8 cellular contexts compared by ENCODE assay signal in genomic region chr18:2223859-2224258, GRCh38.
A peak's percentile ranks its signal among the peaks of the same experiment; 100 is the strongest.
DNase-seq lines count a peak whose midpoint lies in the region; ATAC-seq, FAIRE-seq and TF ChIP-seq lines count a peak whose summit lies in the region.

No MANE protein-coding gene starts in this region.

- H3K4me1 ChIP-seq in body of pancreas: peaks cover 10% of the 10 kb centered on the region
- peaks cover 0 to 5% (median 2%) of the 10 kb centered on the region in 4 donors for H3K4me1 ChIP-seq in right lobe of liver

- TF ChIP-seq CTCF in body of pancreas (IDR thresholded peaks at IDR 0.05) (peak; percentile 28 to 64 (median 51)), right lobe of liver (IDR thresholded peaks at IDR 0.05) (peak; percentile 22 to 59 (median 52))

- intact Hi-C loops in body of pancreas (cut with DNase I) (loop anchor here (10.0 kb wide), 1 partner anchor 1359 kb away; no protein-coding TSS in a partner anchor), right lobe of liver (cut with DNase I) (no loop called here)

- DNase-seq in DMS53 (lab: John Stamatoyannopoulos, UW): peak; percentile 94
- DNase-seq in NCI-H146 (lab: John Stamatoyannopoulos, UW): peak; percentile 50
- DNase-seq in body of pancreas: peak in 3 of 4 donors; percentile 27 to 46 (median 30)
- no peak for DNase-seq in right lobe of liver
- DNase-seq in NCI-H2227 (lab: John Stamatoyannopoulos, UW; ENCODE audit: unreplicated experiment): no peak
- DNase-seq in NCI-H524 treated with DMSO at 0.1 percent for 48 hours (lab: John Stamatoyannopoulos, UW): no peak
- DNase-seq in GM19239 (ENCODE audit: insufficient read length, low spot score): no peak

- H3K27me3 ChIP-seq in body of pancreas: no peaks in the 10 kb centered on the region
- no peaks in the 10 kb centered on the region for H3K27me3 ChIP-seq in right lobe of liver

- ATAC-seq in body of pancreas (peak; percentile 65), right lobe of liver (peak in 3 of 4 donors; percentile 32 to 82 (median 75))
- no peak for ATAC-seq in stimulated activated memory B cell treated with anti-CD40 and anti-IgM and Interleukin-4, amounts not matched to agents 10 μg/mL and 1 μg/mL and 100 μg/mL, for 72 hours

- peaks cover 10% of the 10 kb centered on the region for H3K27me3 Mint-ChIP-seq in stimulated activated memory B cell treated with anti-CD40 and anti-IgM and Interleukin-4, amounts not matched to agents 10 μg/mL and 1 μg/mL and 100 μg/mL, for 72 hours

- no peaks in the 10 kb centered on the region for H3K4me1 Mint-ChIP-seq in stimulated activated memory B cell treated with anti-CD40 and anti-IgM and Interleukin-4, amounts not matched to agents 10 μg/mL and 1 μg/mL and 100 μg/mL, for 72 hours

- TF ChIP-seq POLR2A in body of pancreas (IDR thresholded peaks at IDR 0.05) (no peak), right lobe of liver (IDR thresholded peaks at IDR 0.05) (no peak)

- no peak for FAIRE-seq in GM19239 (lab: Jason Lieb, UNC)

- no peaks in the 10 kb centered on the region for H3K36me3 Mint-ChIP-seq in stimulated activated memory B cell treated with anti-CD40 and anti-IgM and Interleukin-4, amounts not matched to agents 10 μg/mL and 1 μg/mL and 100 μg/mL, for 72 hours

- no peak overlapping the region for H3K4me3 Mint-ChIP-seq in stimulated activated memory B cell treated with anti-CD40 and anti-IgM and Interleukin-4, amounts not matched to agents 10 μg/mL and 1 μg/mL and 100 μg/mL, for 72 hours

- no peak overlapping the region for H3K27ac Mint-ChIP-seq in stimulated activated memory B cell treated with anti-CD40 and anti-IgM and Interleukin-4, amounts not matched to agents 10 μg/mL and 1 μg/mL and 100 μg/mL, for 72 hours

- H3K27ac ChIP-seq in body of pancreas (no peak overlapping the region), right lobe of liver (no peak overlapping the region)

- H3K36me3 ChIP-seq in body of pancreas (replicated peaks in 1 of 2; ENCODE audit: insufficient read depth in 1 of 2, low read depth in 2 of 2): no peaks in the 10 kb centered on the region
- H3K36me3 ChIP-seq in right lobe of liver: no peaks in the 10 kb centered on the region

- H3K9me3 ChIP-seq in body of pancreas (no peaks in the 10 kb centered on the region), right lobe of liver (no peaks in the 10 kb centered on the region)

- H3K4me3 ChIP-seq in body of pancreas (no peak overlapping the region), right lobe of liver (no peak overlapping the region)

- peaks cover 2% of the 10 kb centered on the region for H3K9me3 Mint-ChIP-seq in stimulated activated memory B cell treated with anti-CD40 and anti-IgM and Interleukin-4, amounts not matched to agents 10 μg/mL and 1 μg/mL and 100 μg/mL, for 72 hours

- WGBS in body of pancreas, 2 donors: 9 to 15% methylated on average over 2 of the region's 2 CpGs
- WGBS in right lobe of liver (ENCODE audit: insufficient coverage, low coverage, low lambda C conversion rate, missing lambda C conversion rate): 9% methylated on average over 2 of the region's 2 CpGs

Comparison
In these comparisons a context has a peak if more than half of its experiments do, and no peak if none do; other contexts are left out.
1. DNase-seq: peak in DMS53 (single experiment), NCI-H146 (single experiment) and body of pancreas (3 of 4); none in right lobe of liver (0 of 3), NCI-H2227 (single experiment), NCI-H524 treated with DMSO at 0.1 percent for 48 hours (single experiment) and GM19239 (single experiment).